ENCODE assay signal across 8 cellular contexts in the genomic region with DNA sequence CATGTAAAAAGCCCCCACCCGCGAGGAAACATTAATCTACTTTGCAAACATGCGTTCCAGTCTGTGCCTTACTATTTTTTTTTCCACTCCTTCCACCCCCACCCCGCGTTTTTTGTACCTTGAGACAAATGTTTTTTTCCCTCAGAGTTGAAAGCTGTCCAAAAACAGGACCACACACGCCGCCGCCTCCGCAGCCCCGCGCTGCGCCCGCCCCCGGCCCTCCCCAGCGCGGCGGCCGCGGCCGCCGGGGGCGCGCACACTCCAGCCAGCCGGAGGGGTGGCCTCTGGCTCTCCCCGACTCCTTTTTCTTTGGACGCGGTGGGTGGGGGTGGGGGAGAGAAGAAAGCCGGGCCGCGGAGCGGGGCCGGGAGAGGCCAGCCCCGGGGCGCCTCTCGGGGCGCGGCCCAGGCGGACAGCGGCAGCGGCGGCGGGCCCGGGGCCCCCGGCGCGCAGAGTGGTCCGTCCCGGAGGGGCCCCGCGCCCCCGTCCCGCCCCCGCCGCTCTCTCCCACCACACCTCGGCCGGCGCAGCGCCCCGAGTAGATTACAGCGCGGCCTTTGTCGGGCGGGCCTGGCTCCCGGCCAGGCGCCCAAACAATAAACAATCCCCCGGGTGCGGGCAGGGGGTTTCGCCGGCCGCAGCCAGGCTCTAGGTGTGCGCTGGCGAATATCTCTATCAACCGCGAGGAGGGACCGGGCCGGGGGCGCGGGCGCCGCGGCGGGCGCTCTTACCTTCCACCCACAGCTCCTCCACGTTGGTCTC. TPM values are rescaled to one million over a fixed set of nuclear protein-coding genes. Genes with fewer than 3 reads are reported as not detected.
DNase-seq lines count a peak whose midpoint lies in the region; ATAC-seq and TF ChIP-seq lines count a peak whose summit lies in the region.

No MANE protein-coding gene starts in this region.

- H3K27ac ChIP-seq in C4-2B (peak overlapping the region; percentile 98), muscle layer of colon (ENCODE audit: low read depth, low read length) (peak overlapping the region; percentile 92), upper lobe of left lung (peak overlapping the region; percentile 80 to 92 (median 90))

- no peaks in the 10 kb centered on the region for H3K9me3 ChIP-seq in muscle layer of colon (ENCODE audit: low read length)
- no peaks in the 10 kb centered on the region for H3K9me3 ChIP-seq in upper lobe of left lung

- peak overlapping the region; percentile 82 for H3K4me3 Mint-ChIP-seq in activated CD8-positive, alpha-beta T cell treated with anti-CD3 and anti-CD28 coated beads, Interleukin-2, amount 10 ng/mL, durations not matched to agents 7 days and 5 days

- ATAC-seq in activated CD8-positive, alpha-beta T cell treated with anti-CD3 and anti-CD28 coated beads, Interleukin-2, amount 10 ng/mL, durations not matched to agents 7 days and 5 days = no peak
- peak in 1 of 2 donors; percentile 24 for ATAC-seq in upper lobe of left lung (ENCODE audit: low FRiP score in 2 of 2)

- DNase-seq in NB4 (ENCODE audit: low read depth) (peak; percentile 75), erythroblast (lab: John Stamatoyannopoulos, UW) (peak; percentile 52 to 53), upper lobe of left lung (peak in 1 of 2 donors; percentile 92), amniotic stem cell (lab: John Stamatoyannopoulos, UW) (no peak)
- DNase-seq in activated CD8-positive, alpha-beta T cell treated with anti-CD3 and anti-CD28 coated beads, Interleukin-2, amount 10 ng/mL, durations not matched to agents 7 days and 5 days = no peak

- no peaks in the 10 kb centered on the region for H3K27me3 ChIP-seq in muscle layer of colon (ENCODE audit: control insufficient read depth in 1 of 2, insufficient read depth in 2 of 2, low read length in 2 of 2)
- H3K27me3 ChIP-seq in upper lobe of left lung = peaks cover 0 to 23% (median 0%) of the 10 kb centered on the region in 4 donors

- no peak overlapping the region for H3K9ac ChIP-seq in muscle layer of colon (ENCODE audit: low read length)

- 1% methylated on average over 14 to 33 of the region's 84 CpGs for WGBS in upper lobe of left lung, 2 donors

- H3K27me3 Mint-ChIP-seq in activated CD8-positive, alpha-beta T cell treated with anti-CD3 and anti-CD28 coated beads, Interleukin-2, amount 10 ng/mL, durations not matched to agents 7 days and 5 days (ENCODE audit: low read depth) = peaks cover 55% of the 10 kb centered on the region

- 0 out of 2 replicates have a peak, but pooled peaks have one; percentile 5 for TF ChIP-seq CTCF in C4-2B (conservative IDR thresholded peaks at IDR 0.05)
- no peak for TF ChIP-seq CTCF in NB4 (IDR thresholded peaks at IDR 0.05; ENCODE audit: low read depth, low read length)
- no peak for TF ChIP-seq CTCF in upper lobe of left lung (IDR thresholded peaks at IDR 0.05)

- CTCF ChIA-PET in activated CD8-positive, alpha-beta T cell treated with anti-CD3 and anti-CD28 coated beads, Interleukin-2, amount 10 ng/mL, durations not matched to agents 7 days and 5 days (lab: Charles Lee) = no interaction called here

- POLR2A ChIA-PET in activated CD8-positive, alpha-beta T cell treated with anti-CD3 and anti-CD28 coated beads, Interleukin-2, amount 10 ng/mL, durations not matched to agents 7 days and 5 days (lab: Charles Lee) = no interaction called here

- H3K36me3 ChIP-seq in muscle layer of colon (ENCODE audit: insufficient read depth, low read length) (no peaks in the 10 kb centered on the region), upper lobe of left lung (no peaks in the 10 kb centered on the region)

- H3K4me1 ChIP-seq in muscle layer of colon (ENCODE audit: insufficient read depth, low read length) = peaks cover 22% of the 10 kb centered on the region
- H3K4me1 ChIP-seq in upper lobe of left lung = peaks cover 5 to 28% (median 25%) of the 10 kb centered on the region in 4 donors

- H3K36me3 Mint-ChIP-seq in activated CD8-positive, alpha-beta T cell treated with anti-CD3 and anti-CD28 coated beads, Interleukin-2, amount 10 ng/mL, durations not matched to agents 7 days and 5 days (ENCODE audit: low read depth) = peaks cover 2% of the 10 kb centered on the region

- peak overlapping the region; percentile 74 for H3K4me3 ChIP-seq in NB4 (ENCODE audit: low read depth, low read length)
- peak overlapping the region; percentile 73 to 82 for H3K4me3 ChIP-seq in muscle layer of colon (ENCODE audit: low read depth in 1 of 2, low read length in 2 of 2)
- peak overlapping the region; percentile 56 to 94 (median 66) for H3K4me3 ChIP-seq in upper lobe of left lung

- H3K4me1 Mint-ChIP-seq in activated CD8-positive, alpha-beta T cell treated with anti-CD3 and anti-CD28 coated beads, Interleukin-2, amount 10 ng/mL, durations not matched to agents 7 days and 5 days (ENCODE audit: low read depth) = peaks cover 32% of the 10 kb centered on the region

- TF ChIP-seq EP300 in upper lobe of left lung (IDR thresholded peaks at IDR 0.05) = no peak

- TF ChIP-seq POLR2A in GM19193 (IDR thresholded peaks at IDR 0.05; ENCODE audit: extremely low read depth, insufficient read depth, insufficient read length) = peak; percentile 66
- peak; percentile 76 for TF ChIP-seq POLR2A in NB4 (IDR thresholded peaks at IDR 0.05; ENCODE audit: extremely low read depth, insufficient read length)
- TF ChIP-seq POLR2A in erythroblast (IDR thresholded peaks at IDR 0.05; ENCODE audit: low read length) = no peak
- TF ChIP-seq POLR2A in upper lobe of left lung (IDR thresholded peaks at IDR 0.05) = no peak

- no peaks in the 10 kb centered on the region for H3K9me3 Mint-ChIP-seq in activated CD8-positive, alpha-beta T cell treated with anti-CD3 and anti-CD28 coated beads, Interleukin-2, amount 10 ng/mL, durations not matched to agents 7 days and 5 days (ENCODE audit: insufficient read depth)

- no peak overlapping the region for H3K27ac Mint-ChIP-seq in activated CD8-positive, alpha-beta T cell treated with anti-CD3 and anti-CD28 coated beads, Interleukin-2, amount 10 ng/mL, durations not matched to agents 7 days and 5 days

RNA-seq across cellular contexts. Expression of gene PTCH1, which starts 10.9 kb away (rescaled TPM):
- 1 to 10 TPM; 5.0 to 6.1 TPM for total RNA-seq in activated CD8-positive, alpha-beta T cell treated with anti-CD3 and anti-CD28 coated beads, Interleukin-2, amount 10 ng/mL, durations not matched to agents 7 days and 5 days
- 10 to 100 TPM in 5 of 6 donors, 1 to 10 TPM in 1; 7.4 to 28.0 (median 13.9) TPM for total RNA-seq in upper lobe of left lung

Comparison
In these comparisons a context has a peak if more than half of its experiments do, and no peak if none do; other contexts are left out.
1. POLR2A ChIP-seq: peak in GM19193 (single experiment) and NB4 (single experiment); none in erythroblast (single experiment) and upper lobe of left lung (0 of 4).
2. DNase-seq: peak in NB4 (single experiment) and erythroblast (2 of 2); none in activated CD8-positive, alpha-beta T cell treated with anti-CD3 and anti-CD28 coated beads, Interleukin-2, amount 10 ng/mL, durations not matched to agents 7 days and 5 days (single experiment) and amniotic stem cell (single experiment).
3. Peak in every context shown above with its lines, with median percentiles within 50 percentile points of each other: H3K27ac ChIP-seq and H3K4me3 ChIP-seq.